ENCODE assay signal across 18 cellular contexts in the genomic region with DNA sequence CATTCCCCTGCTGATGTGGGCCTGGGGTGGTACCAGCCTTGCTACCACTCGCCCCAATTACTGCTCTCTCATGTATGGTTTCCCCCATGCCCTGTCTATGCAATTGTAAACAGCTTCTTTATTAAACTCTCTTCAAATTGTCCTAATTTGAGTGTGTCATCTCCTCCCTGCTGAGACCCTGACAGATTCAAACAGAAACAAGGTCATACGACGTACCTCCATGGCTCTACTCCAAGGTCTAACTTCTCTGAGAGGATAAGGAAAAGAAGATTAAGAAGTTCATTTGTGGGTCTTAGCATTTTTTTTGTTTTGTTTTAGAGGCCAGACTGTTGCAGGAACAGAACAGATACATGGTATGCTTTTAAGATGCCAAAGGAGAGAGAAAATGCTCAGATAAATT. TPM values are rescaled to one million over a fixed set of nuclear protein-coding genes. Genes with fewer than 3 reads are reported as not detected.
A peak's percentile ranks its signal among the peaks of the same experiment; 100 is the strongest.
DNase-seq lines count a peak whose midpoint lies in the region; ATAC-seq, FAIRE-seq and TF ChIP-seq lines count a peak whose summit lies in the region.
"Had no signal": no experiment of that assay in that cellular context is flagged by ENCODE, and none has a peak within 500 bp of the region (broad histone marks: within the 10 kb centered on the region; RNA-seq: fewer than 3 reads in every experiment).

No MANE protein-coding gene starts in this region.

- peak; percentile 62 for FAIRE-seq in H54 (lab: Jason Lieb, UNC)

- H3K4me3 ChIP-seq in SK-N-MC (peak overlapping the region; percentile 29), hepatocyte (no peak overlapping the region), subcutaneous abdominal adipose tissue (ENCODE audit: low read depth in 1 of 5, low read length in 5 of 5) (no peak overlapping the region)
- H3K4me3 ChIP-seq: BLaER1, Peyer's patch had no signal

- H3K9me3 ChIP-seq in SK-N-MC (ENCODE audit: low read depth, low read length) (no peaks in the 10 kb centered on the region), hepatocyte (ENCODE audit: low read depth) (no peaks in the 10 kb centered on the region), subcutaneous abdominal adipose tissue (ENCODE audit: control insufficient read depth in 5 of 5, low read length in 5 of 5) (no peaks in the 10 kb centered on the region)
- H3K9me3 ChIP-seq: Peyer's patch had no signal

- WGBS in hepatocyte (ENCODE audit: low lambda C conversion rate, missing lambda C conversion rate): 78% methylated on average over 3 of the region's 3 CpGs

- H3K79me2 ChIP-seq in hepatocyte: no peaks in the 10 kb centered on the region

- no peaks in the 10 kb centered on the region for H3K4me1 ChIP-seq in hepatocyte (ENCODE audit: insufficient read depth)
- H3K4me1 ChIP-seq in subcutaneous abdominal adipose tissue (ENCODE audit: control insufficient read depth in 5 of 5, insufficient read depth in 5 of 5, low read length in 5 of 5): peaks cover 0 to 30% (median 25%) of the 10 kb centered on the region in 5 donors
- H3K4me1 ChIP-seq: BLaER1, Peyer's patch had no signal

- H4K20me1 ChIP-seq in hepatocyte (ENCODE audit: insufficient read depth, poor library complexity, severe bottlenecking): no peaks in the 10 kb centered on the region
- H4K20me1 ChIP-seq: BLaER1 had no signal

- peaks cover 14% of the 10 kb centered on the region for H3K36me3 ChIP-seq in SK-N-MC (ENCODE audit: insufficient read depth, low read length)
- no peaks in the 10 kb centered on the region for H3K36me3 ChIP-seq in hepatocyte (replicated peaks; ENCODE audit: insufficient read depth, low read depth)
- peaks cover 0 to 4% (median 2%) of the 10 kb centered on the region in 5 donors for H3K36me3 ChIP-seq in subcutaneous abdominal adipose tissue (ENCODE audit: control insufficient read depth in 5 of 5, insufficient read depth in 5 of 5, low read length in 5 of 5)
- H3K36me3 ChIP-seq: Peyer's patch had no signal

- H3K27ac ChIP-seq in SK-N-MC (peak overlapping the region; percentile 73), hepatocyte (peak overlapping the region; percentile 8), subcutaneous abdominal adipose tissue (ENCODE audit: low read depth, low read length) (peak overlapping the region; percentile 56)
- H3K27ac ChIP-seq: BLaER1, Peyer's patch had no signal

- ATAC-seq in GM18868 (IDR thresholded peaks at IDR 0.05; ENCODE audit: unreplicated experiment): no peak
- ATAC-seq in GM19328 (IDR thresholded peaks at IDR 0.05; ENCODE audit: unreplicated experiment): no peak

- TF ChIP-seq CTCF in hepatocyte (IDR thresholded peaks at IDR 0.05; ENCODE audit: poor library complexity) (no peak), GM10266 (IDR thresholded peaks at IDR 0.05; ENCODE audit: control insufficient read depth, insufficient read depth, low read depth, missing control alignments) (no peak)

- H3K4me2 ChIP-seq in hepatocyte: no peak overlapping the region
- H3K4me2 ChIP-seq: BLaER1 had no signal

- TF ChIP-seq POLR2A in H54 (IDR thresholded peaks at IDR 0.05; ENCODE audit: low read depth, low read length): no peak

- no peak for DNase-seq in H54 (ENCODE audit: insufficient read length, low spot score)
- DNase-seq in SK-N-MC (ENCODE audit: low read depth, low spot score): no peak
- DNase-seq in hepatocyte (ENCODE audit: low spot score): no peak
- no peak for DNase-seq in GM10266 (ENCODE audit: extremely low spot score)
- DNase-seq: CD8-positive, alpha-beta memory T cell; H7; KBM-7; NCI-H1048; NCI-H187 treated with DMSO at 0.1 percent for 48 hours; NCI-H2171; NCI-H446 treated with DMSO at 0.1 percent for 48 hours; NCI-H774; Peyer's patch; SHP77 treated with DMSO at 0.1 percent for 48 hours had no signal

- H3K9ac ChIP-seq in SK-N-MC (ENCODE audit: insufficient read length): peak overlapping the region; percentile 2
- no peak overlapping the region for H3K9ac ChIP-seq in subcutaneous abdominal adipose tissue (ENCODE audit: low read length in 5 of 5)
- H3K9ac ChIP-seq: BLaER1 had no signal

- H3K27me3 ChIP-seq in hepatocyte: no peaks in the 10 kb centered on the region
- no peaks in the 10 kb centered on the region for H3K27me3 ChIP-seq in subcutaneous abdominal adipose tissue (ENCODE audit: control insufficient read depth in 5 of 5, insufficient read depth in 4 of 5, low read length in 5 of 5)
- H3K27me3 ChIP-seq: BLaER1, Peyer's patch had no signal

- H3K9me2 ChIP-seq in hepatocyte (replicated peaks; ENCODE audit: insufficient read depth): no peaks in the 10 kb centered on the region

- no peak overlapping the region for H2AFZ ChIP-seq in hepatocyte

RNA-seq across cellular contexts. Expression of a gene that starts 38.0 kb away (rescaled TPM):
- 13.7 and 16.4 TPM in 2 replicates for total RNA-seq in hepatocyte
- polyA plus RNA-seq in hepatocyte: 19.7 and 24.4 TPM in 2 replicates

RNA-seq across cellular contexts. Expression of a gene that starts 38.3 kb away (rescaled TPM):
- total RNA-seq in hepatocyte: 49.7 and 68.6 TPM in 2 replicates
- 20.9 and 34.8 TPM in 2 replicates for polyA plus RNA-seq in hepatocyte

RNA-seq across cellular contexts. Expression of a gene that starts 41.1 kb away (rescaled TPM):
- total RNA-seq in hepatocyte: 46.3 and 54.5 TPM in 2 replicates
- polyA plus RNA-seq in hepatocyte: 57.4 and 64.1 TPM in 2 replicates

Comparison
In these comparisons a context has a peak if more than half of its experiments do, and no peak if none do; other contexts are left out.
1. H3K27ac ChIP-seq: peak in every context shown above with its lines; median percentile 73 in SK-N-MC; 56 in subcutaneous abdominal adipose tissue; 8 in hepatocyte.